ENCODE assay signal across 1 cellular context in genomic region chr2:20186078-20186854, GRCh38.
A peak's percentile ranks its signal among the peaks of the same experiment; 100 is the strongest.
TF ChIP-seq lines count a peak whose summit lies in the region.

No MANE protein-coding gene starts in this region.

TF ChIP-seq in K562, 482 proteins besides CTCF, POLR2A, EP300 and RAD21 (continued from another document and continues in another):
- TF ChIP-seq DEAF1 (CRISPR knock-in tag; IDR thresholded peaks at IDR 0.05) (no peak), ESRRA (IDR thresholded peaks at IDR 0.05; ENCODE audit: borderline replicate concordance, low read depth) (0 out of 2 replicates have a peak, but pooled peaks have one; percentile 12), NFIX (CRISPR knock-in tag; IDR thresholded peaks at IDR 0.05; ENCODE audit: low read depth) (no peak), RREB1 (CRISPR knock-in tag; IDR thresholded peaks at IDR 0.05) (0 out of 2 replicates have a peak, but pooled peaks have one; percentile 35), FOXO4 (CRISPR knock-in tag; IDR thresholded peaks at IDR 0.05) (0 out of 2 replicates have a peak, but pooled peaks have one; percentile 58), FOXJ2 (tag; IDR thresholded peaks at IDR 0.05) (peak; percentile 70; the same call in 1 of the 2 replicates), BCOR (IDR thresholded peaks at IDR 0.05) (no peak), ZNF639 (CRISPR knock-in tag; conservative IDR thresholded peaks at IDR 0.05 in 1 of 2, IDR thresholded peaks at IDR 0.05 in 1 of 2) (peak in 1 of 2 experiments; percentile 66; a peak in 1 of 4 replicates), NELFE (IDR thresholded peaks at IDR 0.05; ENCODE audit: insufficient read depth, insufficient read length) (no peak), NCOA6 (IDR thresholded peaks at IDR 0.05) (no peak), ZNF197 (CRISPR knock-in tag; IDR thresholded peaks at IDR 0.05; ENCODE audit: low read depth) (0 out of 2 replicates have a peak, but pooled peaks have one; percentile 48), MTF1 (CRISPR knock-in tag; IDR thresholded peaks at IDR 0.05; ENCODE audit: borderline replicate concordance) (no peak), VEZF1 (CRISPR knock-in tag; IDR thresholded peaks at IDR 0.05) (peak; percentile 89), MAFG (tag; conservative IDR thresholded peaks at IDR 0.05) (peak; percentile 38), HMGN3 (IDR thresholded peaks at IDR 0.05; ENCODE audit: borderline replicate concordance, extremely low read depth, insufficient read length, low read depth, low read length) (no peak), ASH1L (IDR thresholded peaks at IDR 0.05; ENCODE audit: borderline replicate concordance, low read depth, partially characterized antibody) (no peak), DPF2 (IDR thresholded peaks at IDR 0.05) (no peak; the same call in 1 of the 2 replicates), CTBP1 (IDR thresholded peaks at IDR 0.05; ENCODE audit: borderline replicate concordance) (peak; percentile 61), SRSF3 (IDR thresholded peaks at IDR 0.05; ENCODE audit: insufficient read depth, low read length) (no peak), DNMT1 (IDR thresholded peaks at IDR 0.05) (no peak), MIER1 (IDR thresholded peaks at IDR 0.05; ENCODE audit: low read depth) (no peak), ELF4 (CRISPR knock-in tag; IDR thresholded peaks at IDR 0.05) (peak; percentile 39; the same call in 1 of the 2 replicates), FOXA1 (IDR thresholded peaks at IDR 0.05; ENCODE audit: borderline replicate concordance) (no peak), ILF3 (IDR thresholded peaks at IDR 0.05; ENCODE audit: borderline replicate concordance) (no peak), PBX2 (CRISPR knock-in tag; IDR thresholded peaks at IDR 0.05; ENCODE audit: low read depth) (peak; percentile 42; the same call in 1 of the 2 replicates), PBX2 (tag; conservative IDR thresholded peaks at IDR 0.05; ENCODE audit: low read depth) (no peak; the same call in 1 of the 2 replicates), TOE1 (IDR thresholded peaks at IDR 0.05; ENCODE audit: borderline replicate concordance) (peak; percentile 91; the same call in 1 of the 2 replicates), TOE1 (CRISPR knock-in tag; IDR thresholded peaks at IDR 0.05; ENCODE audit: borderline replicate concordance, low read depth) (no peak)
- TF ChIP-seq, protein P1, sequence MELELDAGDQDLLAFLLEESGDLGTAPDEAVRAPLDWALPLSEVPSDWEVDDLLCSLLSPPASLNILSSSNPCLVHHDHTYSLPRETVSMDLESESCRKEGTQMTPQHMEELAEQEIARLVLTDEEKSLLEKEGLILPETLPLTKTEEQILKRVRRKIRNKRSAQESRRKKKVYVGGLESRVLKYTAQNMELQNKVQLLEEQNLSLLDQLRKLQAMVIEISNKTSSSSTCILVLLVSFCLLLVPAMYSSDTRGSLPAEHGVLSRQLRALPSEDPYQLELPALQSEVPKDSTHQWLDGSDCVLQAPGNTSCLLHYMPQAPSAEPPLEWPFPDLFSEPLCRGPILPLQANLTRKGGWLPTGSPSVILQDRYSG (tag; conservative IDR thresholded peaks at IDR 0.05; ENCODE audit: low read depth) = peak; percentile 46; the same call in 1 of the 2 replicates
- TF ChIP-seq, protein P2, sequence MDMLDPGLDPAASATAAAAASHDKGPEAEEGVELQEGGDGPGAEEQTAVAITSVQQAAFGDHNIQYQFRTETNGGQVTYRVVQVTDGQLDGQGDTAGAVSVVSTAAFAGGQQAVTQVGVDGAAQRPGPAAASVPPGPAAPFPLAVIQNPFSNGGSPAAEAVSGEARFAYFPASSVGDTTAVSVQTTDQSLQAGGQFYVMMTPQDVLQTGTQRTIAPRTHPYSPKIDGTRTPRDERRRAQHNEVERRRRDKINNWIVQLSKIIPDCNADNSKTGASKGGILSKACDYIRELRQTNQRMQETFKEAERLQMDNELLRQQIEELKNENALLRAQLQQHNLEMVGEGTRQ (CRISPR knock-in tag; IDR thresholded peaks at IDR 0.05) = peak; percentile 85
- TF ChIP-seq, protein P3, sequence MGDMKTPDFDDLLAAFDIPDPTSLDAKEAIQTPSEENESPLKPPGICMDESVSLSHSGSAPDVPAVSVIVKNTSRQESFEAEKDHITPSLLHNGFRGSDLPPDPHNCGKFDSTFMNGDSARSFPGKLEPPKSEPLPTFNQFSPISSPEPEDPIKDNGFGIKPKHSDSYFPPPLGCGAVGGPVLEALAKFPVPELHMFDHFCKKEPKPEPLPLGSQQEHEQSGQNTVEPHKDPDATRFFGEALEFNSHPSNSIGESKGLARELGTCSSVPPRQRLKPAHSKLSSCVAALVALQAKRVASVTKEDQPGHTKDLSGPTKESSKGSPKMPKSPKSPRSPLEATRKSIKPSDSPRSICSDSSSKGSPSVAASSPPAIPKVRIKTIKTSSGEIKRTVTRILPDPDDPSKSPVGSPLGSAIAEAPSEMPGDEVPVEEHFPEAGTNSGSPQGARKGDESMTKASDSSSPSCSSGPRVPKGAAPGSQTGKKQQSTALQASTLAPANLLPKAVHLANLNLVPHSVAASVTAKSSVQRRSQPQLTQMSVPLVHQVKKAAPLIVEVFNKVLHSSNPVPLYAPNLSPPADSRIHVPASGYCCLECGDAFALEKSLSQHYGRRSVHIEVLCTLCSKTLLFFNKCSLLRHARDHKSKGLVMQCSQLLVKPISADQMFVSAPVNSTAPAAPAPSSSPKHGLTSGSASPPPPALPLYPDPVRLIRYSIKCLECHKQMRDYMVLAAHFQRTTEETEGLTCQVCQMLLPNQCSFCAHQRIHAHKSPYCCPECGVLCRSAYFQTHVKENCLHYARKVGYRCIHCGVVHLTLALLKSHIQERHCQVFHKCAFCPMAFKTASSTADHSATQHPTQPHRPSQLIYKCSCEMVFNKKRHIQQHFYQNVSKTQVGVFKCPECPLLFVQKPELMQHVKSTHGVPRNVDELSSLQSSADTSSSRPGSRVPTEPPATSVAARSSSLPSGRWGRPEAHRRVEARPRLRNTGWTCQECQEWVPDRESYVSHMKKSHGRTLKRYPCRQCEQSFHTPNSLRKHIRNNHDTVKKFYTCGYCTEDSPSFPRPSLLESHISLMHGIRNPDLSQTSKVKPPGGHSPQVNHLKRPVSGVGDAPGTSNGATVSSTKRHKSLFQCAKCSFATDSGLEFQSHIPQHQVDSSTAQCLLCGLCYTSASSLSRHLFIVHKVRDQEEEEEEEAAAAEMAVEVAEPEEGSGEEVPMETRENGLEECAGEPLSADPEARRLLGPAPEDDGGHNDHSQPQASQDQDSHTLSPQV (IDR thresholded peaks at IDR 0.05) = peak; percentile 45; the same call in 1 of the 2 replicates
- TF ChIP-seq, protein P4, sequence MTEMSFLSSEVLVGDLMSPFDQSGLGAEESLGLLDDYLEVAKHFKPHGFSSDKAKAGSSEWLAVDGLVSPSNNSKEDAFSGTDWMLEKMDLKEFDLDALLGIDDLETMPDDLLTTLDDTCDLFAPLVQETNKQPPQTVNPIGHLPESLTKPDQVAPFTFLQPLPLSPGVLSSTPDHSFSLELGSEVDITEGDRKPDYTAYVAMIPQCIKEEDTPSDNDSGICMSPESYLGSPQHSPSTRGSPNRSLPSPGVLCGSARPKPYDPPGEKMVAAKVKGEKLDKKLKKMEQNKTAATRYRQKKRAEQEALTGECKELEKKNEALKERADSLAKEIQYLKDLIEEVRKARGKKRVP (CRISPR knock-in tag; IDR thresholded peaks at IDR 0.05) = 0 out of 2 replicates have a peak, but pooled peaks have one; percentile 16
